Comparison of ENCODE assay signal across 8 cellular contexts in genomic region chr22:46149493-46149997, GRCh38. TPM values are rescaled to one million over a fixed set of nuclear protein-coding genes. Genes with fewer than 3 reads are reported as not detected.
DNase-seq lines count a peak whose midpoint lies in the region; ATAC-seq, FAIRE-seq and TF ChIP-seq lines count a peak whose summit lies in the region.

No MANE protein-coding gene starts in this region.

- H3K4me1 ChIP-seq in GM23338 (ENCODE audit: insufficient read depth) = peaks cover 8% of the 10 kb centered on the region
- H3K4me1 ChIP-seq in OCI-LY7 (ENCODE audit: insufficient read depth, low read length, poor library complexity, severe bottlenecking) = peaks cover 16% of the 10 kb centered on the region
- peaks cover 3 to 60% (median 35%) of the 10 kb centered on the region in 12 donors for H3K4me1 ChIP-seq in heart left ventricle
- H3K4me1 ChIP-seq in pancreas = peaks cover 0 to 5% (median 3%) of the 10 kb centered on the region in 3 donors

- no peak for TF ChIP-seq POLR2A in heart left ventricle (IDR thresholded peaks at IDR 0.05)

- no peaks in the 10 kb centered on the region for H3K9me3 Mint-ChIP-seq in GM23338
- H3K9me3 Mint-ChIP-seq in activated naive CD4-positive, alpha-beta T cell treated with anti-CD3 and anti-CD28 coated beads, Interleukin-2, amount 50 U/mL, for 72 hours = no peaks in the 10 kb centered on the region

- H3K4me2 ChIP-seq in GM23338 (peak overlapping the region; percentile 93), OCI-LY7 (ENCODE audit: low read length) (peak overlapping the region; percentile 100)

- peak overlapping the region; percentile 74 for H3K4me3 ChIP-seq in GM23338
- H3K4me3 ChIP-seq in OCI-LY7 (ENCODE audit: low read depth, low read length, poor library complexity, severe bottlenecking) = peak overlapping the region; percentile 72
- peak overlapping the region; percentile 25 to 94 (median 86) for H3K4me3 ChIP-seq in heart left ventricle
- peak overlapping the region; percentile 52 to 91 (median 81) for H3K4me3 ChIP-seq in pancreas

- DNase-seq in GM23338 (ENCODE audit: low spot score) = peak; percentile 75
- peak; percentile 10 for DNase-seq in OCI-LY7 (ENCODE audit: low spot score)
- peak; percentile 35 to 57 for DNase-seq in activated naive CD4-positive, alpha-beta T cell treated with anti-CD3 and anti-CD28 coated beads, Interleukin-2, amount 50 U/mL, for 72 hours (ENCODE audit: low spot score in 2 of 2)
- peak; percentile 71 to 83 (median 76) for DNase-seq in heart left ventricle
- DNase-seq in pancreas = peak; percentile 73 to 91 (median 80)
- no peak for DNase-seq in COLO829 (ENCODE audit: low spot score)
- no peak for DNase-seq in OCI-M1 (lab: John Stamatoyannopoulos, UW)

- no peaks in the 10 kb centered on the region for H3K79me2 ChIP-seq in GM23338 (replicated peaks; ENCODE audit: insufficient read depth)
- H3K79me2 ChIP-seq in OCI-LY7 (ENCODE audit: insufficient read depth, low read depth, low read length) = no peaks in the 10 kb centered on the region

- no peak overlapping the region for H3K27ac ChIP-seq in GM23338 (ENCODE audit: low read depth)
- no peak overlapping the region for H3K27ac ChIP-seq in OCI-LY7 (ENCODE audit: low read depth, low read length, poor library complexity, severe bottlenecking)
- peak overlapping the region; percentile 80 to 100 (median 92) for H3K27ac ChIP-seq in heart left ventricle
- peak overlapping the region; percentile 71 to 97 (median 92) for H3K27ac ChIP-seq in pancreas

- peak overlapping the region; percentile 80 for H3K4me3 Mint-ChIP-seq in GM23338

- POLR2A ChIA-PET in OCI-LY7 (lab: Charles Lee) = interaction anchor here (0.6 kb wide), 1 partner anchor 92 kb away, joined by 6 read pairs; no protein-coding TSS in a partner anchor

- H3K4me1 Mint-ChIP-seq in GM23338 = peaks cover 6% of the 10 kb centered on the region; the same call in 2 of the 3 replicates

- no TSS peak for BruUV-seq in OCI-LY7 (replicated peaks; lab: Mats Ljungman, UMichigan)

- H3F3A ChIP-seq in GM23338 (replicated peaks; ENCODE audit: low read depth) = no peaks in the 10 kb centered on the region

- H2AFZ ChIP-seq in GM23338 (peak overlapping the region; percentile 94), OCI-LY7 (ENCODE audit: low read length) (peak overlapping the region; percentile 90)

- H3K36me3 ChIP-seq in GM23338 (ENCODE audit: insufficient read depth) (no peaks in the 10 kb centered on the region), OCI-LY7 (ENCODE audit: insufficient read depth, low read length) (no peaks in the 10 kb centered on the region), heart left ventricle (peaks cover 0 to 22% (median 9%) of the 10 kb centered on the region in 9 donors), pancreas (no peaks in the 10 kb centered on the region)

- intact Hi-C loops in OCI-LY7 (cut with micrococcal nuclease; ENCODE audit: unreplicated experiment) = no loop called here
- intact Hi-C loops in heart left ventricle (cut with DNase I) = loop anchor here in 3 of 10 donors (5.0 to 10.0 kb wide), 3 partner anchors 93 to 153 kb away; partner anchors contain the start of gene CDPF1 (in 1 of the 3)
- intact Hi-C loops in pancreas (cut with DNase I) = loop anchor here in 1 of 3 donors (10.0 kb wide), 1 partner anchor 95 kb away; no protein-coding TSS in a partner anchor

- no peak for TF ChIP-seq CTCF in GM23338 (conservative IDR thresholded peaks at IDR 0.05; ENCODE audit: low read depth in 2 of 2)
- no peak for TF ChIP-seq CTCF in OCI-LY7 (conservative IDR thresholded peaks at IDR 0.05; ENCODE audit: low read length)
- no peak for TF ChIP-seq CTCF in heart left ventricle (IDR thresholded peaks at IDR 0.05)
- TF ChIP-seq CTCF in pancreas (IDR thresholded peaks at IDR 0.05) = no peak

- H3K9me2 ChIP-seq in GM23338 (ENCODE audit: insufficient read depth) = no peaks in the 10 kb centered on the region
- H3K9me2 ChIP-seq in OCI-LY7 (ENCODE audit: insufficient read depth, low read length) = no peaks in the 10 kb centered on the region

- 1 to 4% (median 4%) methylated on average over 13 to 36 of the region's 36 CpGs for WGBS in heart left ventricle, 4 donors
- WGBS in pancreas, 2 donors = 0 to 1% methylated on average over 29 to 35 of the region's 36 CpGs

- ATAC-seq in GM23338 (peak; percentile 64), heart left ventricle (peak; percentile 63 to 80 (median 74)), pancreas (peak; percentile 53 to 66 (median 60)), HG02571 (IDR thresholded peaks at IDR 0.05; ENCODE audit: unreplicated experiment) (no peak)
- ATAC-seq in activated naive CD4-positive, alpha-beta T cell treated with anti-CD3 and anti-CD28 coated beads, Interleukin-2, amount 50 U/mL, for 72 hours = peak; percentile 6 to 12

- peaks cover 40% of the 10 kb centered on the region for H3K27me3 Mint-ChIP-seq in GM23338 (ENCODE audit: insufficient read depth, low read depth, poor library complexity)

- H4K20me1 ChIP-seq in GM23338 (replicated peaks; ENCODE audit: insufficient read depth) (no peaks in the 10 kb centered on the region), OCI-LY7 (ENCODE audit: insufficient read depth, low read length) (no peaks in the 10 kb centered on the region)

- no peak overlapping the region for H3K27ac Mint-ChIP-seq in GM23338
- H3K27ac Mint-ChIP-seq in activated naive CD4-positive, alpha-beta T cell treated with anti-CD3 and anti-CD28 coated beads, Interleukin-2, amount 50 U/mL, for 72 hours = no peak overlapping the region

- no peaks in the 10 kb centered on the region for H3K9me3 ChIP-seq in OCI-LY7 (ENCODE audit: low read length)
- H3K9me3 ChIP-seq in heart left ventricle = no peaks in the 10 kb centered on the region
- H3K9me3 ChIP-seq in pancreas = no peaks in the 10 kb centered on the region

- FAIRE-seq in pancreas (lab: Jason Lieb, UNC) = no peak

- H3K36me3 Mint-ChIP-seq in GM23338 (ENCODE audit: low read depth) = no peaks in the 10 kb centered on the region; the same call in 2 of the 3 replicates
- no peaks in the 10 kb centered on the region for H3K36me3 Mint-ChIP-seq in activated naive CD4-positive, alpha-beta T cell treated with anti-CD3 and anti-CD28 coated beads, Interleukin-2, amount 50 U/mL, for 72 hours

- CTCF ChIA-PET in OCI-LY7 (lab: Charles Lee; ENCODE audit: unreplicated experiment) = no interaction called here

- H3K27me3 ChIP-seq in GM23338 (ENCODE audit: insufficient read depth) (peaks cover 36% of the 10 kb centered on the region), heart left ventricle (no peaks in the 10 kb centered on the region), pancreas (no peaks in the 10 kb centered on the region)

TF ChIP-seq in GM23338, 12 proteins besides CTCF, POLR2A, EP300 and RAD21 (continues in another document):
- TF ChIP-seq, protein P1, sequence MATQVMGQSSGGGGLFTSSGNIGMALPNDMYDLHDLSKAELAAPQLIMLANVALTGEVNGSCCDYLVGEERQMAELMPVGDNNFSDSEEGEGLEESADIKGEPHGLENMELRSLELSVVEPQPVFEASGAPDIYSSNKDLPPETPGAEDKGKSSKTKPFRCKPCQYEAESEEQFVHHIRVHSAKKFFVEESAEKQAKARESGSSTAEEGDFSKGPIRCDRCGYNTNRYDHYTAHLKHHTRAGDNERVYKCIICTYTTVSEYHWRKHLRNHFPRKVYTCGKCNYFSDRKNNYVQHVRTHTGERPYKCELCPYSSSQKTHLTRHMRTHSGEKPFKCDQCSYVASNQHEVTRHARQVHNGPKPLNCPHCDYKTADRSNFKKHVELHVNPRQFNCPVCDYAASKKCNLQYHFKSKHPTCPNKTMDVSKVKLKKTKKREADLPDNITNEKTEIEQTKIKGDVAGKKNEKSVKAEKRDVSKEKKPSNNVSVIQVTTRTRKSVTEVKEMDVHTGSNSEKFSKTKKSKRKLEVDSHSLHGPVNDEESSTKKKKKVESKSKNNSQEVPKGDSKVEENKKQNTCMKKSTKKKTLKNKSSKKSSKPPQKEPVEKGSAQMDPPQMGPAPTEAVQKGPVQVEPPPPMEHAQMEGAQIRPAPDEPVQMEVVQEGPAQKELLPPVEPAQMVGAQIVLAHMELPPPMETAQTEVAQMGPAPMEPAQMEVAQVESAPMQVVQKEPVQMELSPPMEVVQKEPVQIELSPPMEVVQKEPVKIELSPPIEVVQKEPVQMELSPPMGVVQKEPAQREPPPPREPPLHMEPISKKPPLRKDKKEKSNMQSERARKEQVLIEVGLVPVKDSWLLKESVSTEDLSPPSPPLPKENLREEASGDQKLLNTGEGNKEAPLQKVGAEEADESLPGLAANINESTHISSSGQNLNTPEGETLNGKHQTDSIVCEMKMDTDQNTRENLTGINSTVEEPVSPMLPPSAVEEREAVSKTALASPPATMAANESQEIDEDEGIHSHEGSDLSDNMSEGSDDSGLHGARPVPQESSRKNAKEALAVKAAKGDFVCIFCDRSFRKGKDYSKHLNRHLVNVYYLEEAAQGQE (IDR thresholded peaks at IDR 0.05; ENCODE audit: unreplicated experiment) = no peak
- TF ChIP-seq ZNF331 (CRISPR knock-in tag; IDR thresholded peaks at IDR 0.05; ENCODE audit: low read depth) (no peak), NANOG (IDR thresholded peaks at IDR 0.05; ENCODE audit: borderline replicate concordance) (no peak), POLR2AphosphoS5 (IDR thresholded peaks at IDR 0.05; ENCODE audit: low read depth) (peak; percentile 29; the same call in 1 of the 2 replicates), ETS1 (IDR thresholded peaks at IDR 0.05) (no peak)

RNA-seq across cellular contexts. Expression of gene PPARA, which starts 0.8 kb away (rescaled TPM):
- 6.0 and 12.6 TPM in 2 replicates for total RNA-seq in GM23338 (2014; rRNA removed; shearing (Covaris generic))
- polyA plus RNA-seq in GM23338 (2016; fragmentation: Nextera tagmentation; extraction: Ambion mirVana) (4.7 and 5.1 TPM in 2 replicates), heart left ventricle (10 to 100 TPM; 21.1 to 60.9 TPM), pancreas (1 to 10 TPM; 4.1 to 6.1 TPM)
- 0.90 and 3.3 TPM in 2 replicates for total RNA-seq in OCI-LY7 (2014; rRNA removed; shearing (Covaris generic))
- total RNA-seq in OCI-LY7 (2022) (10.5 and 16.4 TPM in 2 replicates), heart left ventricle (10 to 100 TPM; 51.0 to 96.4 (median 83.6) TPM), pancreas (10 to 100 TPM; 13.8 to 24.5 (median 16.2) TPM)
- 10 to 100 TPM; 10.8 to 13.1 TPM for total RNA-seq in activated naive CD4-positive, alpha-beta T cell treated with anti-CD3 and anti-CD28 coated beads, Interleukin-2, amount 50 U/mL, for 72 hours

Comparison
In these comparisons a context has a peak if more than half of its experiments do, and no peak if none do; other contexts are left out.
1. DNase-seq: peak in GM23338 (single experiment), OCI-LY7 (single experiment), activated naive CD4-positive, alpha-beta T cell treated with anti-CD3 and anti-CD28 coated beads, Interleukin-2, amount 50 U/mL, for 72 hours (2 of 2), heart left ventricle (5 of 5) and pancreas (6 of 6); none in COLO829 (single experiment) and OCI-M1 (single experiment).
2. H3K27ac ChIP-seq: peak in heart left ventricle (12 of 12) and pancreas (4 of 4); none in GM23338 (single experiment) and OCI-LY7 (single experiment).
3. Peak in every context shown above with its lines, with median percentiles within 50 percentile points of each other: H3K4me3 ChIP-seq.